ENCODE assay signal across 21 cellular contexts in genomic region chr14:95417492-95417891, GRCh38.
DNase-seq lines count a peak whose midpoint lies in the region; ATAC-seq, FAIRE-seq and TF ChIP-seq lines count a peak whose summit lies in the region.
"Had no signal": no experiment of that assay in that cellular context is flagged by ENCODE, and none has a peak within 500 bp of the region (broad histone marks: within the 10 kb centered on the region; RNA-seq: fewer than 3 reads in every experiment).

No MANE protein-coding gene starts in this region.

- H3K4me3 ChIP-seq in HepG2 (replicated peaks in 1 of 3; ENCODE audit: insufficient read depth in 1 of 3, low read depth in 2 of 3, low read length in 3 of 3) (no peak overlapping the region), right lobe of liver (no peak overlapping the region), epithelial cell of proximal tubule (ENCODE audit: low read depth, low read length) (no peak overlapping the region), osteoblast (ENCODE audit: insufficient read depth, low read length) (no peak overlapping the region)
- H3K4me3 ChIP-seq: BLaER1 treated with 17β-estradiol and CSF1 and Interleukin-3, amounts not matched to agents 10 nM and 100 nM; GM23338; Peyer's patch had no signal

- POLR2A ChIA-PET in HepG2 (lab: Yijun Ruan, JAX): no interaction called here

- ATAC-seq in HepG2 (no peak), right lobe of liver (no peak)
- ATAC-seq: CD8-positive, alpha-beta T cell had no signal

- CTCF ChIA-PET in HepG2 (lab: Yijun Ruan, JAX; ENCODE audit: low intra/inter-chr PET ratio, low total read pairs): no interaction called here

- H3K4me1 ChIP-seq in HepG2 (ENCODE audit: insufficient read depth, low read length) (no peaks in the 10 kb centered on the region), right lobe of liver (no peaks in the 10 kb centered on the region), osteoblast (ENCODE audit: insufficient read depth, low read length) (no peaks in the 10 kb centered on the region)
- H3K4me1 ChIP-seq: Peyer's patch had no signal

- intact Hi-C loops in HepG2 (cut with micrococcal nuclease; ENCODE audit: unreplicated experiment) (no loop called here), right lobe of liver (cut with DNase I) (no loop called here)

- H3K27me3 ChIP-seq in HepG2 (ENCODE audit: control insufficient read depth in 1 of 2, insufficient read depth in 2 of 2, low read length in 2 of 2) (no peaks in the 10 kb centered on the region), right lobe of liver (no peaks in the 10 kb centered on the region), osteoblast (ENCODE audit: insufficient read depth, low read length) (no peaks in the 10 kb centered on the region)
- H3K27me3 ChIP-seq: BLaER1 treated with 17β-estradiol and CSF1 and Interleukin-3, amounts not matched to agents 10 nM and 100 nM; Peyer's patch had no signal

- H4K20me1 ChIP-seq in HepG2 (ENCODE audit: insufficient read depth, low read length) (no peaks in the 10 kb centered on the region), osteoblast (ENCODE audit: insufficient read depth, low read length) (no peaks in the 10 kb centered on the region)

- TF ChIP-seq POLR2A in HepG2 (IDR thresholded peaks at IDR 0.05; ENCODE audit: insufficient read depth in 1 of 2, low read depth in 2 of 2, low read length in 2 of 2): no peak
- TF ChIP-seq POLR2A in right lobe of liver (IDR thresholded peaks at IDR 0.05): no peak

- H3K27ac ChIP-seq in HepG2 (ENCODE audit: extremely low read length, insufficient read depth, low read length) (no peak overlapping the region), right lobe of liver (no peak overlapping the region), osteoblast (ENCODE audit: low read depth, low read length) (no peak overlapping the region)
- H3K27ac ChIP-seq: BLaER1 treated with 17β-estradiol and CSF1 and Interleukin-3, amounts not matched to agents 10 nM and 100 nM; Peyer's patch had no signal

- H3K9me3 ChIP-seq in HepG2 (ENCODE audit: low read length) (no peaks in the 10 kb centered on the region), right lobe of liver (no peaks in the 10 kb centered on the region), osteoblast (ENCODE audit: low read depth, low read length) (no peaks in the 10 kb centered on the region)
- H3K9me3 ChIP-seq: Peyer's patch had no signal

- TF ChIP-seq CTCF in HepG2 (CRISPR knock-in tag; IDR thresholded peaks at IDR 0.05) (no peak), right lobe of liver (IDR thresholded peaks at IDR 0.05) (no peak), epithelial cell of proximal tubule (conservative IDR thresholded peaks at IDR 0.05; ENCODE audit: low read depth, low read length) (peak; percentile 8), osteoblast (IDR thresholded peaks at IDR 0.05; ENCODE audit: extremely low read depth, low read depth, low read length) (peak; percentile 6)

- no peak overlapping the region for H3K9ac ChIP-seq in HepG2 (ENCODE audit: insufficient read depth, low read depth, low read length)
- H3K9ac ChIP-seq: BLaER1 treated with 17β-estradiol and CSF1 and Interleukin-3, amounts not matched to agents 10 nM and 100 nM had no signal

- in situ Hi-C loops in HepG2 (cut with HindIII; ENCODE audit: extremely low pct_ligation_motif_present, low pct_unique_long_range_greater_than_20kb): no loop called here

- DNase-seq in HepG2 (ENCODE audit: low spot score) (no peak), right lobe of liver (no peak), epithelial cell of proximal tubule (ENCODE audit: low read depth) (no peak), osteoblast (ENCODE audit: insufficient read length, low spot score, missing footprints) (no peak), frontal cortex (ENCODE audit: low spot score in 2 of 2) (no peak), kidney glomerular epithelial cell (lab: John Stamatoyannopoulos, UW) (no peak)
- DNase-seq in activated CD8-positive, alpha-beta memory T cell treated with anti-CD3 and anti-CD28 coated beads, Interleukin-2, amount 50 U/mL, for 4 hours: no peak
- DNase-seq: Calu3; CD8-positive, alpha-beta T cell; GF-D8; MM.1S; NCI-H1092 treated with DMSO at 0.1 percent for 48 hours; NCI-H146; NCI-H2029 treated with DMSO at 0.1 percent for 48 hours; NCI-H2171 treated with DMSO at 0.1 percent for 48 hours; NCI-H446 treated with DMSO at 0.1 percent for 48 hours; NCI-H69; Peyer's patch had no signal

- no peak for TF ChIP-seq EP300 in HepG2 (IDR thresholded peaks at IDR 0.05; ENCODE audit: low read depth in 2 of 2, low read length in 2 of 2)
- TF ChIP-seq EP300 in HepG2 (CRISPR knock-in tag; IDR thresholded peaks at IDR 0.05; ENCODE audit: borderline replicate concordance): no peak

- no TSS peak for BruUV-seq in HepG2 (replicated peaks; lab: Mats Ljungman, UMichigan)

- peaks cover 2 to 30% of the 10 kb centered on the region in 2 experiments; a peak in 4 of 5 replicates for H3K36me3 ChIP-seq in HepG2 (replicated peaks in 1 of 2; ENCODE audit: control insufficient read depth in 1 of 2, insufficient read depth in 2 of 2, low read length in 2 of 2)
- peaks cover 0 to 11% (median 0%) of the 10 kb centered on the region in 4 donors for H3K36me3 ChIP-seq in right lobe of liver
- no peaks in the 10 kb centered on the region for H3K36me3 ChIP-seq in osteoblast (ENCODE audit: insufficient read depth, low read length)

- WGBS in HepG2 (ENCODE audit: low lambda C conversion rate): 98% methylated on average over 7 of the region's 7 CpGs
- 88% methylated on average over 7 of the region's 7 CpGs for WGBS in right lobe of liver (ENCODE audit: insufficient coverage, low coverage, low lambda C conversion rate, missing lambda C conversion rate)

- no peak for TF ChIP-seq RAD21 in HepG2 (CRISPR knock-in tag; IDR thresholded peaks at IDR 0.05)

- H3K4me2 ChIP-seq in HepG2 (ENCODE audit: low read depth, low read length) (no peak overlapping the region), osteoblast (ENCODE audit: insufficient read depth, low read length) (no peak overlapping the region)
- H3K4me2 ChIP-seq: BLaER1 treated with 17β-estradiol and CSF1 and Interleukin-3, amounts not matched to agents 10 nM and 100 nM; GM23338 had no signal

- H2AFZ ChIP-seq in HepG2 (ENCODE audit: low read length) (no peak overlapping the region), osteoblast (ENCODE audit: low read length) (no peak overlapping the region)
- H2AFZ ChIP-seq: GM23338 had no signal

- FAIRE-seq in HepG2 (lab: Jason Lieb, UNC): no peak
- FAIRE-seq in frontal cortex (lab: Jason Lieb, UNC): no peak
- FAIRE-seq: A204.1 had no signal

- H3K79me2 ChIP-seq in HepG2 (ENCODE audit: insufficient read depth, low read length): no peaks in the 10 kb centered on the region
- no peaks in the 10 kb centered on the region for H3K79me2 ChIP-seq in osteoblast (ENCODE audit: insufficient read depth, low read length)

TF ChIP-seq in HepG2, 621 proteins besides CTCF, POLR2A, EP300 and RAD21:
- TF ChIP-seq ZNF780A (CRISPR knock-in tag; IDR thresholded peaks at IDR 0.05) (no peak), MAFF (IDR thresholded peaks at IDR 0.05; ENCODE audit: low read depth, low read length) (peak; percentile 41), ZNF44 (CRISPR knock-in tag; IDR thresholded peaks at IDR 0.05) (no peak), PHB2 (IDR thresholded peaks at IDR 0.05; ENCODE audit: partially characterized antibody) (no peak), REL (CRISPR knock-in tag; conservative IDR thresholded peaks at IDR 0.05) (no peak), NFYB (CRISPR knock-in tag; IDR thresholded peaks at IDR 0.05) (no peak), ZMYM4 (CRISPR knock-in tag; IDR thresholded peaks at IDR 0.05) (no peak), MAFK (conservative IDR thresholded peaks at IDR 0.05 in 1 of 2, IDR thresholded peaks at IDR 0.05 in 1 of 2; ENCODE audit: low read length in 2 of 2) (peak in 1 of 2 experiments; percentile 57; a peak in 2 of 4 replicates), ZNF574 (CRISPR knock-in tag; IDR thresholded peaks at IDR 0.05) (no peak), HOXD1 (CRISPR knock-in tag; IDR thresholded peaks at IDR 0.05) (no peak)

Comparison
In these comparisons a context has a peak if more than half of its experiments do, and no peak if none do; other contexts are left out.
1. CTCF ChIP-seq: peak in epithelial cell of proximal tubule (single experiment) and osteoblast (single experiment); none in HepG2 (single experiment) and right lobe of liver (0 of 4).